Comparison of ENCODE assay signal across 9 cellular contexts in genomic region chr1:116504308-116505156, GRCh38.
DNase-seq lines count a peak whose midpoint lies in the region; ATAC-seq lines count a peak whose summit lies in the region.
"Had no signal": no experiment of that assay in that cellular context is flagged by ENCODE, and none has a peak within 500 bp of the region (broad histone marks: within the 10 kb centered on the region; RNA-seq: fewer than 3 reads in every experiment).

No MANE protein-coding gene starts in this region.

- no peaks in the 10 kb centered on the region for H3K27me3 ChIP-seq in SJSA1 (replicated peaks)
- H3K27me3 ChIP-seq: dorsolateral prefrontal cortex had no signal

- H3K4me3 Mint-ChIP-seq in activated naive CD4-positive, alpha-beta T cell treated with anti-CD3 and anti-CD28 coated beads, Interleukin-2, amount 50 U/mL, for 24 hours: peak overlapping the region; percentile 71

- H3K4me3 ChIP-seq in SJSA1: no peak overlapping the region
- H3K4me3 ChIP-seq: dorsolateral prefrontal cortex had no signal

- peaks cover 31% of the 10 kb centered on the region for H3K4me1 ChIP-seq in SJSA1 (replicated peaks)

- no peaks in the 10 kb centered on the region for H3K36me3 ChIP-seq in SJSA1

- peak overlapping the region; percentile 96 for H3K27ac Mint-ChIP-seq in activated naive CD4-positive, alpha-beta T cell treated with anti-CD3 and anti-CD28 coated beads, Interleukin-2, amount 50 U/mL, for 24 hours

- peaks cover 57% of the 10 kb centered on the region for H3K4me1 Mint-ChIP-seq in activated naive CD4-positive, alpha-beta T cell treated with anti-CD3 and anti-CD28 coated beads, Interleukin-2, amount 50 U/mL, for 24 hours

- H3K27ac ChIP-seq in SJSA1: peak overlapping the region; percentile 74

- no peaks in the 10 kb centered on the region for H3K9me3 ChIP-seq in SJSA1 (replicated peaks)

- ATAC-seq in GM19023 (IDR thresholded peaks at IDR 0.05; ENCODE audit: unreplicated experiment) (peak; percentile 94), HG03103 (IDR thresholded peaks at IDR 0.05; ENCODE audit: low read depth, unreplicated experiment) (peak; percentile 86)

- no peaks in the 10 kb centered on the region for H3K27me3 Mint-ChIP-seq in activated naive CD4-positive, alpha-beta T cell treated with anti-CD3 and anti-CD28 coated beads, Interleukin-2, amount 50 U/mL, for 24 hours

- H3K9me3 Mint-ChIP-seq in activated naive CD4-positive, alpha-beta T cell treated with anti-CD3 and anti-CD28 coated beads, Interleukin-2, amount 50 U/mL, for 24 hours: no peaks in the 10 kb centered on the region

- DNase-seq in SJSA1 (ENCODE audit: low read depth in 1 of 2, low spot score in 2 of 2) (peak; percentile 59 to 78), inferior parietal cortex (ENCODE audit: extremely low spot score) (peak; percentile 50), superior temporal gyrus (ENCODE audit: extremely low spot score) (no peak), NCI-H2107 (lab: John Stamatoyannopoulos, UW) (no peak)
- DNase-seq in stimulated activated CD8-positive, alpha-beta memory T cell treated with anti-CD3 and anti-CD28 coated beads, Interleukin-12 subunit alpha, Interleukin-12 subunit beta, amount 100 ng/mL, for 1 hour (ENCODE audit: low read depth): peak; percentile 75

- no peaks in the 10 kb centered on the region for H3K36me3 Mint-ChIP-seq in activated naive CD4-positive, alpha-beta T cell treated with anti-CD3 and anti-CD28 coated beads, Interleukin-2, amount 50 U/mL, for 24 hours

Comparison
In these comparisons a context has a peak if more than half of its experiments do, and no peak if none do; other contexts are left out.
1. DNase-seq: peak in SJSA1 (2 of 2), inferior parietal cortex (single experiment) and stimulated activated CD8-positive, alpha-beta memory T cell treated with anti-CD3 and anti-CD28 coated beads, Interleukin-12 subunit alpha, Interleukin-12 subunit beta, amount 100 ng/mL, for 1 hour (single experiment); none in superior temporal gyrus (single experiment) and NCI-H2107 (single experiment).